Comparison of ENCODE assay signal across 20 cellular contexts in the genomic region with DNA sequence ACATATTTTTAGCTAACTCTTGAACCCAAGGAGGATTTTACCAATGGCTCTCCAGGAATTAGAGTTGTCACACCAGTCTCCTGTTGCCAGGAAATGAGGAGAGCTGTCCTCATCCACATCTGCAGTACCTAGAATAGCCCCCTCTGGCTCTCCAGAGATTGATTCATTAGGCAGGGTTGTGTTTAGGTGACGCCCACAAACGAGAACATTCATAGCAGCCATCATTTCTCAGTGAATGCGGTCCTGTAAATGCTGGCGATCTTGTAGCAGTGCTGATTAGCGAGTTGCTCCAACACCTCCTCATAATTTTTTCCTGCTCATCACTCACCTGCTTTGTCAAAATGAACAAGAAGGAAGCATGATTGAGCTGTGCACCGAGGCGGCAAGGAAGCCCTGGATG. TPM values are rescaled to one million over a fixed set of nuclear protein-coding genes. Genes with fewer than 3 reads are reported as not detected.
A peak's percentile ranks its signal among the peaks of the same experiment; 100 is the strongest.
DNase-seq lines count a peak whose midpoint lies in the region; ATAC-seq and TF ChIP-seq lines count a peak whose summit lies in the region.
"Had no signal": no experiment of that assay in that cellular context is flagged by ENCODE, and none has a peak within 500 bp of the region (broad histone marks: within the 10 kb centered on the region; RNA-seq: fewer than 3 reads in every experiment).

No MANE protein-coding gene starts in this region.

- DNase-seq in cardiac muscle cell (ENCODE audit: low read depth in 1 of 2, low spot score in 1 of 2): no peak
- no peak for DNase-seq in Right ventricle myocardium inferior (ENCODE audit: missing footprints)
- DNase-seq in ascending aorta (ENCODE audit: low spot score in 2 of 2): no peak
- peak; percentile 18 for DNase-seq in mesenteric fat pad (ENCODE audit: low spot score)
- no peak for DNase-seq in activated T-cell treated with anti-CD3 and anti-CD28 coated beads for 4 hours
- DNase-seq: activated CD4-positive, alpha-beta T cell treated with anti-CD3 and anti-CD28 coated beads, Interleukin-2, amount 50 U/mL, for 48 hours; activated naive CD8-positive, alpha-beta T cell treated with anti-CD3 and anti-CD28 coated beads, Interleukin-2, amount 10 ng/mL, durations not matched to agents 7 days and 5 days; activated T-cell treated with anti-CD3 and anti-CD28 coated beads, Interleukin-2, amount 50 U/mL, for 48 hours; Caco-2; GF-D8; NCI-H2171 treated with DMSO at 0.1 percent for 48 hours; occipital lobe; right lobe of liver; stimulated activated naive CD8-positive, alpha-beta T cell treated with anti-CD3 and anti-CD28 coated beads, Interleukin-15, amount 100 ng/mL, for 72 hours; T-helper 1 cell had no signal

- H3K9me3 ChIP-seq in cardiac muscle cell (ENCODE audit: low read depth) (no peaks in the 10 kb centered on the region), ascending aorta (no peaks in the 10 kb centered on the region)
- H3K9me3 ChIP-seq: Caco-2, right lobe of liver had no signal

- H3K36me3 ChIP-seq in cardiac muscle cell (no peaks in the 10 kb centered on the region), ascending aorta (no peaks in the 10 kb centered on the region)
- H3K36me3 ChIP-seq: right lobe of liver had no signal

- H3K27me3 ChIP-seq in cardiac muscle cell (no peaks in the 10 kb centered on the region), ascending aorta (no peaks in the 10 kb centered on the region)

- H3K4me3 ChIP-seq in cardiac muscle cell (no peak overlapping the region), ascending aorta (peak overlapping the region; percentile 3 to 13)
- H3K4me3 ChIP-seq: right lobe of liver had no signal

- H3K27ac ChIP-seq in cardiac muscle cell: peak overlapping the region; percentile 20
- peak overlapping the region; percentile 50 to 54 for H3K27ac ChIP-seq in ascending aorta
- H3K27ac ChIP-seq: right lobe of liver, VCaP had no signal

- intact Hi-C loops in Right ventricle myocardium inferior (cut with DNase I): no loop called here
- intact Hi-C loops in ascending aorta (cut with DNase I): no loop called here

- ATAC-seq in Right ventricle myocardium inferior (no peak), GM21360 (IDR thresholded peaks at IDR 0.05; ENCODE audit: unreplicated experiment) (no peak), HG02885 (IDR thresholded peaks at IDR 0.05; ENCODE audit: poor library complexity, unreplicated experiment) (no peak), GM19455 (IDR thresholded peaks at IDR 0.05; ENCODE audit: unreplicated experiment) (no peak)
- ATAC-seq: stimulated activated naive CD8-positive, alpha-beta T cell treated with anti-CD3 and anti-CD28 coated beads, Interleukin-15, amount 100 ng/mL, for 72 hours had no signal

- TF ChIP-seq CTCF in cardiac muscle cell (IDR thresholded peaks at IDR 0.05; ENCODE audit: low read depth, low read length): no peak
- TF ChIP-seq CTCF in ascending aorta (IDR thresholded peaks at IDR 0.05): no peak

- H3K4me1 ChIP-seq in cardiac muscle cell (ENCODE audit: low read depth) (peaks cover 42% of the 10 kb centered on the region), ascending aorta (peaks cover 7 to 30% of the 10 kb centered on the region in 2 donors)
- H3K4me1 ChIP-seq: right lobe of liver had no signal

RNA-seq across cellular contexts. Expression of gene KLHDC8A, which starts 16.3 kb away (rescaled TPM):
- total RNA-seq in cardiac muscle cell: 0.18 and 0.71 TPM in 2 replicates
- polyA plus RNA-seq in cardiac muscle cell: 1.2 TPM in 1 of 2 replicates, not detected in the other
- total RNA-seq in Right ventricle myocardium inferior: not detected
- total RNA-seq in ascending aorta: not detected
- not detected for total RNA-seq in mesenteric fat pad
- total RNA-seq: activated naive CD8-positive, alpha-beta T cell treated with anti-CD3 and anti-CD28 coated beads, Interleukin-2, amount 10 ng/mL, durations not matched to agents 7 days and 5 days; Caco-2; LHCN-M2 had no signal

RNA-seq across cellular contexts. Expression of gene LEMD1, which starts 48.8 kb away (rescaled TPM):
- not detected in 2 replicates for total RNA-seq in cardiac muscle cell
- not detected in 2 replicates for polyA plus RNA-seq in cardiac muscle cell
- not detected for total RNA-seq in Right ventricle myocardium inferior
- total RNA-seq in ascending aorta: not detected
- not detected for total RNA-seq in mesenteric fat pad
- total RNA-seq: Caco-2, LHCN-M2, right lobe of liver had no signal

RNA-seq across cellular contexts. Expression of gene NUAK2, which starts 51.5 kb away (rescaled TPM):
- total RNA-seq in cardiac muscle cell (3.4 and 4.3 TPM in 2 replicates), Right ventricle myocardium inferior (1.1 TPM), ascending aorta (0.85 TPM), mesenteric fat pad (1.6 TPM)
- polyA plus RNA-seq in cardiac muscle cell: 2.1 and 3.4 TPM in 2 replicates
